Comparison of ENCODE assay signal across 1 cellular context in the genomic region with DNA sequence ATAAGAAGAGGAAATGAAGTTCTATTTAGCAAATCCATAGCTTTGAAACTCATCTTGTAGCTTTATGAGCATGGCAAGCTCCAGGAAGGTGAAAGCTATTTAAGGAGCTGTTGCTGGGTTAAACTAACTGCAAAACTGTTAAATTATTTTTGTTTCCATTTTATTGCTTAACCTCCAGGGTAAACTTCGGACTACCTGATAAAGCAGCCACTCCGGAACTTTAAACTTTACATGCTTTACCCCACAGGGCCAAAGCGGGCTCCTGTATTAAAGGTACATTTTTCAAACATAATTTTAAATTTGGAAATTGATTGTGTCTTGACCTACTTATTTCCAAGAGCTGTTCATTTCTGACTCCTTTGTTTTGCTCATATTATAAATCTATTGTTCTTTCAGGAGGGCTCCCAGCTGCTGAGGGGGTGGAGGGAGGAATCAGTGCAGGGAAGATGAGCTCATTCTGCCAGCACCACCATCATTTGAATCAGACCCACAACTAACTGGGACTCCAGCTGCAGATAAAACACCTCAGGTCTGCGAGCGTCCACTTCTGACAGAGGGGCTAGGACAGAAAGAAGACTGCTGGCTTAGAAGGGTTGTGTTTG.
TF ChIP-seq lines count a peak whose summit lies in the region.

No MANE protein-coding gene starts in this region.

TF ChIP-seq in HepG2, 621 proteins besides CTCF, POLR2A, EP300 and RAD21 (continued from another document):
- TF ChIP-seq, protein P1, sequence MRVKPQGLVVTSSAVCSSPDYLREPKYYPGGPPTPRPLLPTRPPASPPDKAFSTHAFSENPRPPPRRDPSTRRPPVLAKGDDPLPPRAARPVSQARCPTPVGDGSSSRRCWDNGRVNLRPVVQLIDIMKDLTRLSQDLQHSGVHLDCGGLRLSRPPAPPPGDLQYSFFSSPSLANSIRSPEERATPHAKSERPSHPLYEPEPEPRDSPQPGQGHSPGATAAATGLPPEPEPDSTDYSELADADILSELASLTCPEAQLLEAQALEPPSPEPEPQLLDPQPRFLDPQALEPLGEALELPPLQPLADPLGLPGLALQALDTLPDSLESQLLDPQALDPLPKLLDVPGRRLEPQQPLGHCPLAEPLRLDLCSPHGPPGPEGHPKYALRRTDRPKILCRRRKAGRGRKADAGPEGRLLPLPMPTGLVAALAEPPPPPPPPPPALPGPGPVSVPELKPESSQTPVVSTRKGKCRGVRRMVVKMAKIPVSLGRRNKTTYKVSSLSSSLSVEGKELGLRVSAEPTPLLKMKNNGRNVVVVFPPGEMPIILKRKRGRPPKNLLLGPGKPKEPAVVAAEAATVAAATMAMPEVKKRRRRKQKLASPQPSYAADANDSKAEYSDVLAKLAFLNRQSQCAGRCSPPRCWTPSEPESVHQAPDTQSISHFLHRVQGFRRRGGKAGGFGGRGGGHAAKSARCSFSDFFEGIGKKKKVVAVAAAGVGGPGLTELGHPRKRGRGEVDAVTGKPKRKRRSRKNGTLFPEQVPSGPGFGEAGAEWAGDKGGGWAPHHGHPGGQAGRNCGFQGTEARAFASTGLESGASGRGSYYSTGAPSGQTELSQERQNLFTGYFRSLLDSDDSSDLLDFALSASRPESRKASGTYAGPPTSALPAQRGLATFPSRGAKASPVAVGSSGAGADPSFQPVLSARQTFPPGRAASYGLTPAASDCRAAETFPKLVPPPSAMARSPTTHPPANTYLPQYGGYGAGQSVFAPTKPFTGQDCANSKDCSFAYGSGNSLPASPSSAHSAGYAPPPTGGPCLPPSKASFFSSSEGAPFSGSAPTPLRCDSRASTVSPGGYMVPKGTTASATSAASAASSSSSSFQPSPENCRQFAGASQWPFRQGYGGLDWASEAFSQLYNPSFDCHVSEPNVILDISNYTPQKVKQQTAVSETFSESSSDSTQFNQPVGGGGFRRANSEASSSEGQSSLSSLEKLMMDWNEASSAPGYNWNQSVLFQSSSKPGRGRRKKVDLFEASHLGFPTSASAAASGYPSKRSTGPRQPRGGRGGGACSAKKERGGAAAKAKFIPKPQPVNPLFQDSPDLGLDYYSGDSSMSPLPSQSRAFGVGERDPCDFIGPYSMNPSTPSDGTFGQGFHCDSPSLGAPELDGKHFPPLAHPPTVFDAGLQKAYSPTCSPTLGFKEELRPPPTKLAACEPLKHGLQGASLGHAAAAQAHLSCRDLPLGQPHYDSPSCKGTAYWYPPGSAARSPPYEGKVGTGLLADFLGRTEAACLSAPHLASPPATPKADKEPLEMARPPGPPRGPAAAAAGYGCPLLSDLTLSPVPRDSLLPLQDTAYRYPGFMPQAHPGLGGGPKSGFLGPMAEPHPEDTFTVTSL (CRISPR knock-in tag; IDR thresholded peaks at IDR 0.05; ENCODE audit: borderline replicate concordance), result peak; percentile 29; the same call in 1 of the 2 replicates
- peak; percentile 54; the same call in 1 of the 2 replicates for TF ChIP-seq CEBPB (IDR thresholded peaks at IDR 0.05; ENCODE audit: borderline replicate concordance, low read depth, low read length)
- TF ChIP-seq, protein P2, sequence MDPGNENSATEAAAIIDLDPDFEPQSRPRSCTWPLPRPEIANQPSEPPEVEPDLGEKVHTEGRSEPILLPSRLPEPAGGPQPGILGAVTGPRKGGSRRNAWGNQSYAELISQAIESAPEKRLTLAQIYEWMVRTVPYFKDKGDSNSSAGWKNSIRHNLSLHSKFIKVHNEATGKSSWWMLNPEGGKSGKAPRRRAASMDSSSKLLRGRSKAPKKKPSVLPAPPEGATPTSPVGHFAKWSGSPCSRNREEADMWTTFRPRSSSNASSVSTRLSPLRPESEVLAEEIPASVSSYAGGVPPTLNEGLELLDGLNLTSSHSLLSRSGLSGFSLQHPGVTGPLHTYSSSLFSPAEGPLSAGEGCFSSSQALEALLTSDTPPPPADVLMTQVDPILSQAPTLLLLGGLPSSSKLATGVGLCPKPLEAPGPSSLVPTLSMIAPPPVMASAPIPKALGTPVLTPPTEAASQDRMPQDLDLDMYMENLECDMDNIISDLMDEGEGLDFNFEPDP (CRISPR knock-in tag; conservative IDR thresholded peaks at IDR 0.05), result no peak
- peak; percentile 61; the same call in 1 of the 2 replicates for TF ChIP-seq ZSCAN29 (CRISPR knock-in tag; conservative IDR thresholded peaks at IDR 0.05)
- peak; percentile 83 for TF ChIP-seq CEBPG (CRISPR knock-in tag; IDR thresholded peaks at IDR 0.05)
- peak; percentile 52; the same call in 1 of the 2 replicates for TF ChIP-seq GATAD2A (CRISPR knock-in tag; IDR thresholded peaks at IDR 0.05)
- TF ChIP-seq ZNF207 (IDR thresholded peaks at IDR 0.05; ENCODE audit: borderline replicate concordance), result no peak
- peak; percentile 70 for TF ChIP-seq HNF4A (CRISPR knock-in tag; IDR thresholded peaks at IDR 0.05)
- no peak for TF ChIP-seq SSRP1 (CRISPR knock-in tag; IDR thresholded peaks at IDR 0.05)
- TF ChIP-seq CREM (IDR thresholded peaks at IDR 0.05), result 0 out of 2 replicates have a peak, but pooled peaks have one; percentile 20
- TF ChIP-seq CREM (CRISPR knock-in tag; IDR thresholded peaks at IDR 0.05), result no peak
- TF ChIP-seq ZNF234 (CRISPR knock-in tag; conservative IDR thresholded peaks at IDR 0.05), result no peak
- TF ChIP-seq ZNF564 (CRISPR knock-in tag; IDR thresholded peaks at IDR 0.05), result no peak
- peak; percentile 18; the same call in 1 of the 2 replicates for TF ChIP-seq ETV5 (CRISPR knock-in tag; IDR thresholded peaks at IDR 0.05; ENCODE audit: borderline replicate concordance)
- TF ChIP-seq MIXL1 (CRISPR knock-in tag; IDR thresholded peaks at IDR 0.05), result no peak
- no peak for TF ChIP-seq SOX13 (IDR thresholded peaks at IDR 0.05)
- TF ChIP-seq SOX13 (CRISPR knock-in tag; conservative IDR thresholded peaks at IDR 0.05 in 1 of 2, IDR thresholded peaks at IDR 0.05 in 1 of 2), result peak in 1 of 2 experiments; percentile 19; a peak in 1 of 4 replicates
- no peak for TF ChIP-seq ZNF614 (CRISPR knock-in tag; IDR thresholded peaks at IDR 0.05; ENCODE audit: borderline replicate concordance)
- no peak for TF ChIP-seq ZNF337 (CRISPR knock-in tag; IDR thresholded peaks at IDR 0.05; ENCODE audit: borderline replicate concordance, low read depth)
- TF ChIP-seq MAFK (conservative IDR thresholded peaks at IDR 0.05 in 1 of 2, IDR thresholded peaks at IDR 0.05 in 1 of 2; ENCODE audit: low read length in 2 of 2), result no peak
- TF ChIP-seq, protein P3, sequence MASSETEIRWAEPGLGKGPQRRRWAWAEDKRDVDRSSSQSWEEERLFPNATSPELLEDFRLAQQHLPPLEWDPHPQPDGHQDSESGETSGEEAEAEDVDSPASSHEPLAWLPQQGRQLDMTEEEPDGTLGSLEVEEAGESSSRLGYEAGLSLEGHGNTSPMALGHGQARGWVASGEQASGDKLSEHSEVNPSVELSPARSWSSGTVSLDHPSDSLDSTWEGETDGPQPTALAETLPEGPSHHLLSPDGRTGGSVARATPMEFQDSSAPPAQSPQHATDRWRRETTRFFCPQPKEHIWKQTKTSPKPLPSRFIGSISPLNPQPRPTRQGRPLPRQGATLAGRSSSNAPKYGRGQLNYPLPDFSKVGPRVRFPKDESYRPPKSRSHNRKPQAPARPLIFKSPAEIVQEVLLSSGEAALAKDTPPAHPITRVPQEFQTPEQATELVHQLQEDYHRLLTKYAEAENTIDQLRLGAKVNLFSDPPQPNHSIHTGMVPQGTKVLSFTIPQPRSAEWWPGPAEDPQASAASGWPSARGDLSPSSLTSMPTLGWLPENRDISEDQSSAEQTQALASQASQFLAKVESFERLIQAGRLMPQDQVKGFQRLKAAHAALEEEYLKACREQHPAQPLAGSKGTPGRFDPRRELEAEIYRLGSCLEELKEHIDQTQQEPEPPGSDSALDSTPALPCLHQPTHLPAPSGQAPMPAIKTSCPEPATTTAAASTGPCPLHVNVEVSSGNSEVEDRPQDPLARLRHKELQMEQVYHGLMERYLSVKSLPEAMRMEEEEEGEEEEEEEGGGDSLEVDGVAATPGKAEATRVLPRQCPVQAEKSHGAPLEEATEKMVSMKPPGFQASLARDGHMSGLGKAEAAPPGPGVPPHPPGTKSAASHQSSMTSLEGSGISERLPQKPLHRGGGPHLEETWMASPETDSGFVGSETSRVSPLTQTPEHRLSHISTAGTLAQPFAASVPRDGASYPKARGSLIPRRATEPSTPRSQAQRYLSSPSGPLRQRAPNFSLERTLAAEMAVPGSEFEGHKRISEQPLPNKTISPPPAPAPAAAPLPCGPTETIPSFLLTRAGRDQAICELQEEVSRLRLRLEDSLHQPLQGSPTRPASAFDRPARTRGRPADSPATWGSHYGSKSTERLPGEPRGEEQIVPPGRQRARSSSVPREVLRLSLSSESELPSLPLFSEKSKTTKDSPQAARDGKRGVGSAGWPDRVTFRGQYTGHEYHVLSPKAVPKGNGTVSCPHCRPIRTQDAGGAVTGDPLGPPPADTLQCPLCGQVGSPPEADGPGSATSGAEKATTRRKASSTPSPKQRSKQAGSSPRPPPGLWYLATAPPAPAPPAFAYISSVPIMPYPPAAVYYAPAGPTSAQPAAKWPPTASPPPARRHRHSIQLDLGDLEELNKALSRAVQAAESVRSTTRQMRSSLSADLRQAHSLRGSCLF (CRISPR knock-in tag; IDR thresholded peaks at IDR 0.05; ENCODE audit: borderline replicate concordance), result no peak
